ENCODE assay signal across 1 cellular context in genomic region chr7:50412958-50413357, GRCh38.
TF ChIP-seq lines count a peak whose summit lies in the region.

No MANE protein-coding gene starts in this region.

TF ChIP-seq in GM23338, 12 proteins besides CTCF, POLR2A, EP300 and RAD21 (continued from another document):
- TF ChIP-seq, protein P1, sequence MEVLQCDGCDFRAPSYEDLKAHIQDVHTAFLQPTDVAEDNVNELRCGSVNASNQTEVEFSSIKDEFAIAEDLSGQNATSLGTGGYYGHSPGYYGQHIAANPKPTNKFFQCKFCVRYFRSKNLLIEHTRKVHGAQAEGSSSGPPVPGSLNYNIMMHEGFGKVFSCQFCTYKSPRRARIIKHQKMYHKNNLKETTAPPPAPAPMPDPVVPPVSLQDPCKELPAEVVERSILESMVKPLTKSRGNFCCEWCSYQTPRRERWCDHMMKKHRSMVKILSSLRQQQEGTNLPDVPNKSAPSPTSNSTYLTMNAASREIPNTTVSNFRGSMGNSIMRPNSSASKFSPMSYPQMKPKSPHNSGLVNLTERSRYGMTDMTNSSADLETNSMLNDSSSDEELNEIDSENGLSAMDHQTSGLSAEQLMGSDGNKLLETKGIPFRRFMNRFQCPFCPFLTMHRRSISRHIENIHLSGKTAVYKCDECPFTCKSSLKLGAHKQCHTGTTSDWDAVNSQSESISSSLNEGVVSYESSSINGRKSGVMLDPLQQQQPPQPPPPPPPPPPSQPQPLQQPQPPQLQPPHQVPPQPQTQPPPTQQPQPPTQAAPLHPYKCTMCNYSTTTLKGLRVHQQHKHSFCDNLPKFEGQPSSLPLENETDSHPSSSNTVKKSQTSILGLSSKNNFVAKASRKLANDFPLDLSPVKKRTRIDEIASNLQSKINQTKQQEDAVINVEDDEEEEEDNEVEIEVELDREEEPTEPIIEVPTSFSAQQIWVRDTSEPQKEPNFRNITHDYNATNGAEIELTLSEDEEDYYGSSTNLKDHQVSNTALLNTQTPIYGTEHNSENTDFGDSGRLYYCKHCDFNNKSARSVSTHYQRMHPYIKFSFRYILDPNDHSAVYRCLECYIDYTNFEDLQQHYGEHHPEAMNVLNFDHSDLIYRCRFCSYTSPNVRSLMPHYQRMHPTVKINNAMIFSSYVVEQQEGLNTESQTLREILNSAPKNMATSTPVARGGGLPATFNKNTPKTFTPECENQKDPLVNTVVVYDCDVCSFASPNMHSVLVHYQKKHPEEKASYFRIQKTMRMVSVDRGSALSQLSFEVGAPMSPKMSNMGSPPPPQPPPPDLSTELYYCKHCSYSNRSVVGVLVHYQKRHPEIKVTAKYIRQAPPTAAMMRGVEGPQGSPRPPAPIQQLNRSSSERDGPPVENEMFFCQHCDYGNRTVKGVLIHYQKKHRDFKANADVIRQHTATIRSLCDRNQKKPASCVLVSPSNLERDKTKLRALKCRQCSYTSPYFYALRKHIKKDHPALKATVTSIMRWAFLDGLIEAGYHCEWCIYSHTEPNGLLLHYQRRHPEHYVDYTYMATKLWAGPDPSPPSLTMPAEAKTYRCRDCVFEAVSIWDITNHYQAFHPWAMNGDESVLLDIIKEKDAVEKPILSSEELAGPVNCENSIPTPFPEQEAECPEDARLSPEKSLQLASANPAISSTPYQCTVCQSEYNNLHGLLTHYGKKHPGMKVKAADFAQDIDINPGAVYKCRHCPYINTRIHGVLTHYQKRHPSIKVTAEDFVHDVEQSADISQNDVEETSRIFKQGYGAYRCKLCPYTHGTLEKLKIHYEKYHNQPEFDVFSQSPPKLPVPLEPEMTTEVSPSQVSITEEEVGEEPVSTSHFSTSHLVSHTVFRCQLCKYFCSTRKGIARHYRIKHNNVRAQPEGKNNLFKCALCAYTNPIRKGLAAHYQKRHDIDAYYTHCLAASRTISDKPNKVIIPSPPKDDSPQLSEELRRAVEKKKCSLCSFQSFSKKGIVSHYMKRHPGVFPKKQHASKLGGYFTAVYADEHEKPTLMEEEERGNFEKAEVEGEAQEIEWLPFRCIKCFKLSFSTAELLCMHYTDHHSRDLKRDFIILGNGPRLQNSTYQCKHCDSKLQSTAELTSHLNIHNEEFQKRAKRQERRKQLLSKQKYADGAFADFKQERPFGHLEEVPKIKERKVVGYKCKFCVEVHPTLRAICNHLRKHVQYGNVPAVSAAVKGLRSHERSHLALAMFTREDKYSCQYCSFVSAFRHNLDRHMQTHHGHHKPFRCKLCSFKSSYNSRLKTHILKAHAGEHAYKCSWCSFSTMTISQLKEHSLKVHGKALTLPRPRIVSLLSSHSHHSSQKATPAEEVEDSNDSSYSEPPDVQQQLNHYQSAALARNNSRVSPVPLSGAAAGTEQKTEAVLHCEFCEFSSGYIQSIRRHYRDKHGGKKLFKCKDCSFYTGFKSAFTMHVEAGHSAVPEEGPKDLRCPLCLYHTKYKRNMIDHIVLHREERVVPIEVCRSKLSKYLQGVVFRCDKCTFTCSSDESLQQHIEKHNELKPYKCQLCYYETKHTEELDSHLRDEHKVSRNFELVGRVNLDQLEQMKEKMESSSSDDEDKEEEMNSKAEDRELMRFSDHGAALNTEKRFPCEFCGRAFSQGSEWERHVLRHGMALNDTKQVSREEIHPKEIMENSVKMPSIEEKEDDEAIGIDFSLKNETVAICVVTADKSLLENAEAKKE (CRISPR knock-in tag; IDR thresholded peaks at IDR 0.05) = no peak
- TF ChIP-seq ETS1 (IDR thresholded peaks at IDR 0.05) (no peak), NANOG (IDR thresholded peaks at IDR 0.05; ENCODE audit: borderline replicate concordance) (no peak)
